In the genomic region with DNA sequence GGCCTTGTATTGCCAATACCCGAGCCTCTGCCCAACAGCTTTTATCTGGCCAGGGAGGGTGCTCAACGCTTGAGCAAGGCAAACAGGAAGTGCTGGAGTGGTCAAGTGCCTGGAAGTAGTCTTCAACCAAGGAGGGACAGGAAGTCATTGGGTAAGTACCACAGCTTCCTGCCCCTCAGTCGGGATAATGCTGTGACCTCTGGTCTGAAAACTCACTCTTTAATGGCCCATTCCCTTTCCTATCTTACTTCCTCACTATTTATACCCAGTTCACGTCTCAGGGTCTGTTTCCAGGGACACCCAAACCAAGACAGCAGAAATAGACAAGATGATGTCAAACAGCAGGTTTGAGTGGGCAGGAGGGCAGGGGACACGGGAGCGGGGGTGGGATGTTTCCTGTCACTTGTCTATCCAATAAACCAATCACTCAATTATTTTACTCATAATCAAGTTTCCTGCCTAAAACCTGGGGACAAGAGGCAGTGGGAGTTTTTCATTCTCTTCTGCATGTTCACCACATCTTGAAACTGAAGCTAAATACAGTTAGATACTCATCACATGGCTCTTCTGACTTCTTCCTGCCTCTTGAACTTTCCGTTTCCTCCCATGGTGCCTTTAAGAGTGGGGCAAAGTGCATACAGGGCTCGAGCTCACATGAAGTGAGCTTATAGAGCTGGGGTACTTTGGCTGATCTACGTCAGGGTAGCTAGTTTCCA, we compare ENCODE assay signal across 9 cellular contexts.
DNase-seq lines count a peak whose midpoint lies in the region; ATAC-seq and TF ChIP-seq lines count a peak whose summit lies in the region.
"Had no signal": no experiment of that assay in that cellular context is flagged by ENCODE, and none has a peak within 500 bp of the region (broad histone marks: within the 10 kb centered on the region; RNA-seq: fewer than 3 reads in every experiment).

No MANE protein-coding gene starts in this region.

- no peak for TF ChIP-seq CTCF in CD14-positive monocyte (IDR thresholded peaks at IDR 0.05)
- no peak for TF ChIP-seq CTCF in A673 (conservative IDR thresholded peaks at IDR 0.05; ENCODE audit: low read depth, low read length)

- CTCF ChIA-PET in A673 (lab: Charles Lee), result no interaction called here

- H3K9me3 ChIP-seq in KOPT-K1 (ENCODE audit: insufficient read depth, low read length, poor library complexity, severe bottlenecking) (no peaks in the 10 kb centered on the region), mucosa of rectum (ENCODE audit: control insufficient read depth in 2 of 2, low read length in 2 of 2) (no peaks in the 10 kb centered on the region), A673 (ENCODE audit: low read depth, low read length, poor library complexity, severe bottlenecking) (no peaks in the 10 kb centered on the region)

- POLR2A ChIA-PET in A673 (lab: Charles Lee; ENCODE audit: low non-redundant PET), result no interaction called here

- H3K4me3 Mint-ChIP-seq in CD14-positive monocyte, result peak overlapping the region; percentile 52 to 67

- H3K36me3 ChIP-seq in KOPT-K1 (ENCODE audit: insufficient read depth, low read length) (no peaks in the 10 kb centered on the region), mucosa of rectum (ENCODE audit: control insufficient read depth in 2 of 2, insufficient read depth in 2 of 2, low read length in 2 of 2) (no peaks in the 10 kb centered on the region), A673 (ENCODE audit: insufficient read depth, low read length, poor library complexity, severe bottlenecking) (no peaks in the 10 kb centered on the region)

- ATAC-seq in GM21367 (IDR thresholded peaks at IDR 0.05; ENCODE audit: unreplicated experiment), result peak; percentile 66

- peaks cover 30% of the 10 kb centered on the region for H3K4me1 Mint-ChIP-seq in CD14-positive monocyte

- no peak overlapping the region for H3K9ac ChIP-seq in mucosa of rectum (ENCODE audit: low read depth in 1 of 2, low read length in 2 of 2)

- peak; percentile 77 for DNase-seq in CD14-positive monocyte (ENCODE audit: low spot score)
- DNase-seq in activated T-helper 9 cell treated with anti-CD3 and anti-CD28 coated beads, Interleukin-2, amount 50 U/mL, for 16 hours (ENCODE audit: low read depth), result peak; percentile 57
- DNase-seq in NCI-H2171 (lab: John Stamatoyannopoulos, UW), result no peak
- DNase-seq in A673 (ENCODE audit: low spot score), result no peak
- no peak for DNase-seq in foreskin melanocyte

- H3K27me3 Mint-ChIP-seq in CD14-positive monocyte (ENCODE audit: low read depth in 3 of 3), result peaks cover 0 to 3% (median 2%) of the 10 kb centered on the region in 3 donors

- H3K4me3 ChIP-seq in mucosa of rectum (ENCODE audit: low read length in 2 of 2), result no peak overlapping the region
- H3K4me3 ChIP-seq in A673 (ENCODE audit: low read depth, low read length, poor library complexity, severe bottlenecking), result no peak overlapping the region

- peak overlapping the region; percentile 77 for H3K27ac ChIP-seq in KOPT-K1 (ENCODE audit: low read depth, low read length, poor library complexity, severe bottlenecking)
- peak overlapping the region; percentile 1 to 64 for H3K27ac ChIP-seq in mucosa of rectum (ENCODE audit: low read depth in 2 of 2, low read length in 2 of 2)
- no peak overlapping the region for H3K27ac ChIP-seq in A673 (ENCODE audit: low read depth, low read length, poor library complexity, severe bottlenecking)
- H3K27ac ChIP-seq: C4-2B had no signal

- intact Hi-C loops in CD14-positive monocyte (cut with micrococcal nuclease) (no loop called here), A673 (cut with micrococcal nuclease; ENCODE audit: unreplicated experiment) (no loop called here)

- H3K9me3 Mint-ChIP-seq in CD14-positive monocyte, result peaks cover 1 to 9% (median 5%) of the 10 kb centered on the region in 7 donors

- H3K4me1 ChIP-seq in mucosa of rectum (ENCODE audit: control insufficient read depth in 2 of 2, insufficient read depth in 2 of 2, low read length in 2 of 2) (peaks cover 0 to 5% of the 10 kb centered on the region in 2 donors), A673 (ENCODE audit: insufficient read depth, low read length, poor library complexity, severe bottlenecking) (no peaks in the 10 kb centered on the region)

- no TSS peak for BruUV-seq in A673 (replicated peaks; lab: Mats Ljungman, UMichigan)

- H3K36me3 Mint-ChIP-seq in CD14-positive monocyte, result peaks cover 0 to 4% of the 10 kb centered on the region in 2 donors

- H3K27me3 ChIP-seq in mucosa of rectum (ENCODE audit: control insufficient read depth in 2 of 2, insufficient read depth in 2 of 2, low read length in 2 of 2) (no peaks in the 10 kb centered on the region), A673 (replicated peaks; ENCODE audit: insufficient read depth, low read depth, low read length, poor library complexity) (no peaks in the 10 kb centered on the region)

- H3K27ac Mint-ChIP-seq in CD14-positive monocyte, result peak overlapping the region; percentile 21 to 90 (median 86)

Comparison
In these comparisons a context has a peak if more than half of its experiments do, and no peak if none do; other contexts are left out.
1. DNase-seq: peak in CD14-positive monocyte (single experiment) and activated T-helper 9 cell treated with anti-CD3 and anti-CD28 coated beads, Interleukin-2, amount 50 U/mL, for 16 hours (single experiment); none in NCI-H2171 (single experiment), A673 (single experiment) and foreskin melanocyte (single experiment).